24 cellular contexts compared by ENCODE assay signal in genomic region chr13:110466261-110466660, GRCh38.
DNase-seq lines count a peak whose midpoint lies in the region; ATAC-seq and TF ChIP-seq lines count a peak whose summit lies in the region.
"Had no signal": no experiment of that assay in that cellular context is flagged by ENCODE, and none has a peak within 500 bp of the region (broad histone marks: within the 10 kb centered on the region; RNA-seq: fewer than 3 reads in every experiment).

No MANE protein-coding gene starts in this region.

- DNase-seq in COLO668 (lab: John Stamatoyannopoulos, UW; ENCODE audit: unreplicated experiment) (peak; percentile 55), NCI-H128 (lab: John Stamatoyannopoulos, UW; ENCODE audit: unreplicated experiment) (peak; percentile 10), NCI-H69 (lab: John Stamatoyannopoulos, UW) (peak; percentile 71), lower lobe of right lung (peak; percentile 11), uterus (no peak)
- no peak for DNase-seq in activated CD4-positive, alpha-beta memory T cell treated with anti-CD3 and anti-CD28 coated beads, Interleukin-2, amount 10 ng/mL, durations not matched to agents 7 days and 5 days
- DNase-seq: activated CD4-positive, alpha-beta T cell treated with anti-CD3 and anti-CD28 coated beads for 48 hours; activated CD8-positive, alpha-beta memory T cell treated with anti-CD3 and anti-CD28 coated beads, Interleukin-2, amount 50 U/mL, for 48 hours; activated effector memory CD4-positive, alpha-beta T cell treated with Interleukin-2 at 50 U/mL for 16 hours; adrenal gland; DMS 273 treated with DMSO at 0.1 percent for 48 hours; effector CD4-positive, alpha-beta T cell; IMR-90; left colon; midbrain; NK-92 treated with Interleukin-12 subunit alpha and Interleukin-12 subunit beta, amount 100 ng/mL, for 24 hours had no signal

- H3K27ac Mint-ChIP-seq in activated CD4-positive, alpha-beta memory T cell treated with anti-CD3 and anti-CD28 coated beads, Interleukin-2, amount 10 ng/mL, durations not matched to agents 7 days and 5 days: no peak overlapping the region

- TF ChIP-seq POLR2A in uterus (IDR thresholded peaks at IDR 0.05): no peak

- peaks cover 3% of the 10 kb centered on the region for H3K4me1 Mint-ChIP-seq in activated CD4-positive, alpha-beta memory T cell treated with anti-CD3 and anti-CD28 coated beads, Interleukin-2, amount 10 ng/mL, durations not matched to agents 7 days and 5 days

- H3K9me3 Mint-ChIP-seq in activated CD4-positive, alpha-beta memory T cell treated with anti-CD3 and anti-CD28 coated beads, Interleukin-2, amount 10 ng/mL, durations not matched to agents 7 days and 5 days: no peaks in the 10 kb centered on the region

- no peaks in the 10 kb centered on the region for H3K9me3 ChIP-seq in lower lobe of right lung
- H3K9me3 ChIP-seq in uterus: no peaks in the 10 kb centered on the region
- H3K9me3 ChIP-seq: adrenal gland, neutrophil, suprapubic skin, vagina had no signal

- CTCF ChIA-PET in activated CD4-positive, alpha-beta memory T cell treated with anti-CD3 and anti-CD28 coated beads, Interleukin-2, amount 10 ng/mL, durations not matched to agents 7 days and 5 days (lab: Charles Lee): interaction anchor here (2.9 kb wide), 1 partner anchor 11 kb away, joined by 14 read pairs; no protein-coding TSS in a partner anchor

- H3K27me3 Mint-ChIP-seq in activated CD4-positive, alpha-beta memory T cell treated with anti-CD3 and anti-CD28 coated beads, Interleukin-2, amount 10 ng/mL, durations not matched to agents 7 days and 5 days: peaks cover 11% of the 10 kb centered on the region

- H3K36me3 ChIP-seq in lower lobe of right lung (peaks cover 90% of the 10 kb centered on the region), uterus (no peaks in the 10 kb centered on the region)
- H3K36me3 ChIP-seq: neutrophil had no signal

- H3K4me3 ChIP-seq in lower lobe of right lung (no peak overlapping the region), uterus (no peak overlapping the region)
- H3K4me3 ChIP-seq: adrenal gland, suprapubic skin, vagina had no signal

- no peaks in the 10 kb centered on the region for H3K36me3 Mint-ChIP-seq in activated CD4-positive, alpha-beta memory T cell treated with anti-CD3 and anti-CD28 coated beads, Interleukin-2, amount 10 ng/mL, durations not matched to agents 7 days and 5 days (ENCODE audit: low read depth)

- H3K4me3 Mint-ChIP-seq in activated CD4-positive, alpha-beta memory T cell treated with anti-CD3 and anti-CD28 coated beads, Interleukin-2, amount 10 ng/mL, durations not matched to agents 7 days and 5 days: no peak overlapping the region
- H3K4me3 Mint-ChIP-seq: CD14-positive monocyte had no signal

- ATAC-seq in lower lobe of right lung: no peak
- no peak for ATAC-seq in activated CD4-positive, CD25-positive, alpha-beta regulatory T cell treated with anti-CD3 and anti-CD28 coated beads, Interleukin-2, amount 50 U/mL, for 24 hours
- ATAC-seq in GM21390 (IDR thresholded peaks at IDR 0.05; ENCODE audit: unreplicated experiment): no peak
- ATAC-seq: esophagus mucosa, left colon, SK-N-SH treated with all-trans-retinoic acid at 6 μM for 48 hours had no signal

- intact Hi-C loops in lower lobe of right lung (cut with DNase I) (no loop called here), uterus (cut with DNase I; ENCODE audit: low total_unique reads) (no loop called here)

- TF ChIP-seq CTCF in lower lobe of right lung (IDR thresholded peaks at IDR 0.05) (no peak), uterus (IDR thresholded peaks at IDR 0.05) (no peak)

- H3K27me3 ChIP-seq in lower lobe of right lung (ENCODE audit: low read depth): no peaks in the 10 kb centered on the region
- H3K27me3 ChIP-seq in uterus: no peaks in the 10 kb centered on the region
- H3K27me3 ChIP-seq: adrenal gland, suprapubic skin, vagina had no signal

- POLR2A ChIA-PET in activated CD4-positive, alpha-beta memory T cell treated with anti-CD3 and anti-CD28 coated beads, Interleukin-2, amount 10 ng/mL, durations not matched to agents 7 days and 5 days (lab: Charles Lee): no interaction called here

- H3K4me1 ChIP-seq in lower lobe of right lung: peaks cover 6% of the 10 kb centered on the region
- no peaks in the 10 kb centered on the region for H3K4me1 ChIP-seq in uterus
- H3K4me1 ChIP-seq: suprapubic skin, vagina had no signal

- H3K27ac ChIP-seq in lower lobe of right lung: no peak overlapping the region
- H3K27ac ChIP-seq in uterus: no peak overlapping the region
- H3K27ac ChIP-seq: adrenal gland, neutrophil, suprapubic skin, vagina had no signal

Comparison
In these comparisons a context has a peak if more than half of its experiments do, and no peak if none do; other contexts are left out.
1. DNase-seq: peak in COLO668 (single experiment), NCI-H128 (single experiment), NCI-H69 (single experiment) and lower lobe of right lung (single experiment); none in activated CD4-positive, alpha-beta memory T cell treated with anti-CD3 and anti-CD28 coated beads, Interleukin-2, amount 10 ng/mL, durations not matched to agents 7 days and 5 days (single experiment) and uterus (0 of 2).